ENCODE assay signal across 27 cellular contexts in genomic region chr18:60176271-60176670, GRCh38.
DNase-seq lines count a peak whose midpoint lies in the region; TF ChIP-seq lines count a peak whose summit lies in the region.
"Had no signal": no experiment of that assay in that cellular context is flagged by ENCODE, and none has a peak within 500 bp of the region (broad histone marks: within the 10 kb centered on the region; RNA-seq: fewer than 3 reads in every experiment).

No MANE protein-coding gene starts in this region.

- H3K9me3 ChIP-seq in Loucy (ENCODE audit: insufficient read depth, low read depth, low read length) = no peaks in the 10 kb centered on the region
- H3K9me3 ChIP-seq: BE2C had no signal

- H3K79me2 ChIP-seq in Loucy (ENCODE audit: insufficient read depth, low read length) = no peaks in the 10 kb centered on the region

- no peaks in the 10 kb centered on the region for H3K36me3 ChIP-seq in Loucy (ENCODE audit: insufficient read depth, low read length)
- H3K36me3 ChIP-seq: BE2C had no signal

- peak overlapping the region; percentile 72 for H2AFZ ChIP-seq in Loucy (ENCODE audit: low read length)
- H2AFZ ChIP-seq: GM23248 had no signal

- H3K4me1 ChIP-seq in Loucy (ENCODE audit: insufficient read depth, low read length, poor library complexity, severe bottlenecking) = no peaks in the 10 kb centered on the region

- H3K4me2 ChIP-seq in Loucy (ENCODE audit: low read depth, low read length, poor library complexity, severe bottlenecking) = no peak overlapping the region

- no peaks in the 10 kb centered on the region for H3F3A ChIP-seq in Loucy (ENCODE audit: low read depth)

- H3K27me3 ChIP-seq in Loucy (ENCODE audit: insufficient read depth, low read length, poor library complexity, severe bottlenecking) = no peaks in the 10 kb centered on the region
- H3K27me3 ChIP-seq: BE2C had no signal

- DNase-seq in NCI-H2107 treated with DMSO at 0.1 percent for 48 hours (lab: John Stamatoyannopoulos, UW; ENCODE audit: unreplicated experiment) (peak; percentile 52), NCI-H2107 (lab: John Stamatoyannopoulos, UW) (no peak), astrocyte of the hippocampus (ENCODE audit: low read depth, low spot score) (peak; percentile 24), foreskin melanocyte (peak; percentile 94), midbrain (lab: John Stamatoyannopoulos, UW) (no peak), head of caudate nucleus (no peak), mucosa of gallbladder (ENCODE audit: low spot score) (no peak)
- DNase-seq: ACHN; BE2C; CD8-positive, alpha-beta memory T cell; DMS53; GM23248; H9; HFFc6; IMR-90; KG1; MM.1S; NCI-H1417; NCI-H1694; NCI-H2029 treated with DMSO at 0.1 percent for 48 hours; NCI-H446 treated with DMSO at 0.1 percent for 48 hours; NCI-H526; NCI-H82; NK-92 treated with Interleukin-12 subunit alpha and Interleukin-12 subunit beta, amount 100 ng/mL, for 24 hours; Right ventricle myocardium superior; RPMI8226 had no signal

- TF ChIP-seq CTCF in Loucy (conservative IDR thresholded peaks at IDR 0.05; ENCODE audit: low read length) = no peak

- H3K9me2 ChIP-seq in Loucy (replicated peaks; ENCODE audit: low read depth, low read length) = no peaks in the 10 kb centered on the region

- H3K9ac ChIP-seq in Loucy (ENCODE audit: low read depth, low read length, poor library complexity, severe bottlenecking) = no peak overlapping the region
- H3K9ac ChIP-seq: GM23248 had no signal

- H3K4me3 ChIP-seq in Loucy (ENCODE audit: low read length, poor library complexity, severe bottlenecking) = no peak overlapping the region
- H3K4me3 ChIP-seq: GM23248 had no signal

- H4K20me1 ChIP-seq in Loucy (ENCODE audit: insufficient read depth, low read length, poor library complexity, severe bottlenecking) = no peaks in the 10 kb centered on the region

- intact Hi-C loops in head of caudate nucleus (cut with DNase I) = no loop called here

Comparison
In these comparisons a context has a peak if more than half of its experiments do, and no peak if none do; other contexts are left out.
1. DNase-seq: peak in NCI-H2107 treated with DMSO at 0.1 percent for 48 hours (single experiment), astrocyte of the hippocampus (single experiment) and foreskin melanocyte (single experiment); none in NCI-H2107 (single experiment), midbrain (single experiment), head of caudate nucleus (0 of 42) and mucosa of gallbladder (single experiment).